In the genomic region with DNA sequence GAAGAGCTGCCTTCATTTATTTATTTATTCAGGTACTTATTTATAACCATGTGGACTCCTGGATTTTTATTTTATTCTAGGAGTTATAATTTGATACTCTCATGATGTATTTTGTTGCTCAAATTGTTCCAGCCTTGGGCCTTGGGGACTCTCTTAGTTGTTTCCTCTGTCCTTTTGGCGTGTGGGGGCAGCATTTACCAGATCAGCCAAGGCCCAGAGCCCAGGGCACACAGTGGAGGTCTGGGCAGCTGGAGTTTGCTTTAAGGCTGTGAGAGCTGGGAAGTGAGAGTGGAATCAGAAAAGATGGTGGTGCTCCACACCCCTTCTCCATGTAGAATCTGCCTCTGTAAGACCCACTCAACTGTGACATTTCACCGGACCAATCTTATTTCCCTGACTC, we compare ENCODE assay signal across 11 cellular contexts.
A peak's percentile ranks its signal among the peaks of the same experiment; 100 is the strongest.
DNase-seq lines count a peak whose midpoint lies in the region; ATAC-seq and TF ChIP-seq lines count a peak whose summit lies in the region.
"Had no signal": no experiment of that assay in that cellular context is flagged by ENCODE, and none has a peak within 500 bp of the region (broad histone marks: within the 10 kb centered on the region; RNA-seq: fewer than 3 reads in every experiment).

No MANE protein-coding gene starts in this region.

- H2AFZ ChIP-seq in SK-N-SH (ENCODE audit: low read depth): no peak overlapping the region
- no peak overlapping the region for H2AFZ ChIP-seq in mammary epithelial cell (ENCODE audit: low read depth, low read length)

- H3K36me3 ChIP-seq in SK-N-SH (replicated peaks in 1 of 2; ENCODE audit: control insufficient read depth in 1 of 2, insufficient read depth in 2 of 2, low read length in 1 of 2) (no peaks in the 10 kb centered on the region), cardiac muscle cell (no peaks in the 10 kb centered on the region), mammary epithelial cell (ENCODE audit: insufficient read depth, low read length) (no peaks in the 10 kb centered on the region)

- TF ChIP-seq CTCF in SK-N-SH (IDR thresholded peaks at IDR 0.05) (no peak; the same call in 1 of the 2 replicates), cardiac muscle cell (IDR thresholded peaks at IDR 0.05; ENCODE audit: low read depth, low read length) (peak; percentile 20), mammary epithelial cell (conservative IDR thresholded peaks at IDR 0.05 in 1 of 2, IDR thresholded peaks at IDR 0.05 in 1 of 2; ENCODE audit: extremely low read depth in 1 of 2, insufficient read depth in 1 of 2, low read depth in 1 of 2, low read length in 2 of 2) (no peak)

- BruUV-seq in mammary epithelial cell (replicated peaks; lab: Mats Ljungman, UMichigan): no TSS peak

- H3K36me3 Mint-ChIP-seq in T-helper 2 cell treated with Interferon-gamma antibody and Interleukin-4, amounts not matched to agents 5 μg/mL and 100 μg/mL, for 36 hours (ENCODE audit: low read depth): no peaks in the 10 kb centered on the region

- no peaks in the 10 kb centered on the region for H3K9me3 ChIP-seq in SK-N-SH
- H3K9me3 ChIP-seq in cardiac muscle cell (ENCODE audit: low read depth): no peaks in the 10 kb centered on the region
- no peaks in the 10 kb centered on the region for H3K9me3 ChIP-seq in mammary epithelial cell (replicated peaks; ENCODE audit: insufficient read depth, low read length)

- no peak for ATAC-seq in GM18520 (IDR thresholded peaks at IDR 0.05; ENCODE audit: unreplicated experiment)

- H3F3A ChIP-seq in SK-N-SH (replicated peaks; ENCODE audit: insufficient read depth): no peaks in the 10 kb centered on the region

- dilution Hi-C loops in mammary epithelial cell (cut with HindIII; ENCODE audit: low sequenced_read_pairs): no loop called here

- H3K27me3 ChIP-seq in SK-N-SH (ENCODE audit: insufficient read depth): no peaks in the 10 kb centered on the region
- no peaks in the 10 kb centered on the region for H3K27me3 ChIP-seq in cardiac muscle cell
- H3K27me3 ChIP-seq in mammary epithelial cell (ENCODE audit: insufficient read depth, low read length): peaks cover 10% of the 10 kb centered on the region

- intact Hi-C loops in mammary epithelial cell (cut with micrococcal nuclease): no loop called here

- H3K79me2 ChIP-seq in SK-N-SH (ENCODE audit: insufficient read depth) (no peaks in the 10 kb centered on the region), mammary epithelial cell (ENCODE audit: insufficient read depth, low read length) (no peaks in the 10 kb centered on the region)

- DNase-seq in ELR (ENCODE audit: low read depth) (peak; percentile 5), SK-N-SH (no peak), cardiac muscle cell (ENCODE audit: low read depth in 1 of 2, low spot score in 1 of 2) (peak; percentile 39 to 47), renal cortical epithelial cell (ENCODE audit: low read depth) (peak; percentile 24), islet precursor cell (no peak), mammary epithelial cell (no peak)
- DNase-seq in T-helper 2 cell treated with Interferon-gamma antibody and Interleukin-4, amounts not matched to agents 5 μg/mL and 100 μg/mL, for 36 hours (ENCODE audit: low spot score): no peak
- DNase-seq: effector memory CD4-positive, alpha-beta T cell; NCI-H1417; T-helper 2 cell had no signal

- H3K4me3 Mint-ChIP-seq in T-helper 2 cell treated with Interferon-gamma antibody and Interleukin-4, amounts not matched to agents 5 μg/mL and 100 μg/mL, for 36 hours: no peak overlapping the region

- H3K9me3 Mint-ChIP-seq in T-helper 2 cell treated with Interferon-gamma antibody and Interleukin-4, amounts not matched to agents 5 μg/mL and 100 μg/mL, for 36 hours: no peaks in the 10 kb centered on the region

- H3K4me1 ChIP-seq in SK-N-SH (ENCODE audit: control insufficient read depth in 1 of 2, insufficient read depth in 2 of 2, low read depth in 1 of 2, low read length in 1 of 2) (peaks cover 0 to 54% of the 10 kb centered on the region in 2 experiments; a peak in 2 of 4 replicates), cardiac muscle cell (ENCODE audit: low read depth) (peaks cover 19% of the 10 kb centered on the region), mammary epithelial cell (ENCODE audit: insufficient read depth, low read length) (no peaks in the 10 kb centered on the region)

- peaks cover 14% of the 10 kb centered on the region for H3K27me3 Mint-ChIP-seq in T-helper 2 cell treated with Interferon-gamma antibody and Interleukin-4, amounts not matched to agents 5 μg/mL and 100 μg/mL, for 36 hours (ENCODE audit: low read depth)

- H4K20me1 ChIP-seq in SK-N-SH (ENCODE audit: insufficient read depth) (no peaks in the 10 kb centered on the region), mammary epithelial cell (ENCODE audit: insufficient read depth, low read length) (no peaks in the 10 kb centered on the region)

- TF ChIP-seq RAD21 in SK-N-SH (IDR thresholded peaks at IDR 0.05; ENCODE audit: low read length): peak; percentile 63

- in situ Hi-C loops in mammary epithelial cell (cut with MboI; ENCODE audit: low sequenced_read_pairs in 2 of 2): no loop called here

- H3K4me2 ChIP-seq in SK-N-SH (no peak overlapping the region), mammary epithelial cell (ENCODE audit: insufficient read depth, low read depth, low read length) (no peak overlapping the region)

- H3K9ac ChIP-seq in SK-N-SH: no peak overlapping the region
- no peak overlapping the region for H3K9ac ChIP-seq in mammary epithelial cell (ENCODE audit: insufficient read depth, low read length)

- 71% methylated on average over 2 of the region's 2 CpGs for WGBS in SK-N-SH (ENCODE audit: low lambda C conversion rate)
- 26% methylated on average over 2 of the region's 2 CpGs for WGBS in mammary epithelial cell (ENCODE audit: low coverage, missing lambda C conversion rate)

- CTCF ChIA-PET in SK-N-SH (lab: Yijun Ruan, JAX): interaction anchor here (0.9 to 3.1 kb wide), 4 partner anchors 38 to 763 kb away, joined by 3 to 11 read pairs (median 4); no protein-coding TSS in a partner anchor
- CTCF ChIA-PET in mammary epithelial cell (lab: Charles Lee; ENCODE audit: low non-redundant PET): no interaction called here

- no peaks in the 10 kb centered on the region for H3K4me1 Mint-ChIP-seq in T-helper 2 cell treated with Interferon-gamma antibody and Interleukin-4, amounts not matched to agents 5 μg/mL and 100 μg/mL, for 36 hours (ENCODE audit: low read depth)

- TF ChIP-seq EP300 in SK-N-SH (IDR thresholded peaks at IDR 0.05; ENCODE audit: borderline replicate concordance in 1 of 2, low read depth in 1 of 2, low read length in 1 of 2): no peak

- POLR2A ChIA-PET in SK-N-SH (lab: Yijun Ruan, JAX): interaction anchor here (0.9 to 4.2 kb wide), 5 partner anchors 25 to 635 kb away, joined by 3 to 25 read pairs (median 4); no protein-coding TSS in a partner anchor

- no peak overlapping the region for H3K27ac Mint-ChIP-seq in T-helper 2 cell treated with Interferon-gamma antibody and Interleukin-4, amounts not matched to agents 5 μg/mL and 100 μg/mL, for 36 hours

- H3K9me2 ChIP-seq in SK-N-SH: no peaks in the 10 kb centered on the region

- H3K4me3 ChIP-seq in SK-N-SH (ENCODE audit: low read depth in 2 of 2, low read length in 1 of 2): no peak overlapping the region
- no peak overlapping the region for H3K4me3 ChIP-seq in cardiac muscle cell
- H3K4me3 ChIP-seq in mammary epithelial cell (replicated peaks in 1 of 3; ENCODE audit: insufficient read depth in 1 of 3, low read depth in 2 of 3, low read length in 3 of 3): no peak overlapping the region

- H3K27ac ChIP-seq in SK-N-SH (ENCODE audit: low read depth in 2 of 2, low read length in 1 of 2) (peak overlapping the region in 1 of 2 experiments; percentile 99; a peak in 2 of 4 replicates), cardiac muscle cell (peak overlapping the region; percentile 52), mammary epithelial cell (ENCODE audit: insufficient read depth, low read depth, low read length) (no peak overlapping the region)

TF ChIP-seq in SK-N-SH, 30 proteins besides CTCF, POLR2A, EP300 and RAD21:
- TF ChIP-seq, protein P1, sequence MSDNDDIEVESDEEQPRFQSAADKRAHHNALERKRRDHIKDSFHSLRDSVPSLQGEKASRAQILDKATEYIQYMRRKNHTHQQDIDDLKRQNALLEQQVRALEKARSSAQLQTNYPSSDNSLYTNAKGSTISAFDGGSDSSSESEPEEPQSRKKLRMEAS (IDR thresholded peaks at IDR 0.05; ENCODE audit: low read depth): no peak
- peak; percentile 17; the same call in 1 of the 2 replicates for TF ChIP-seq SMC3 (IDR thresholded peaks at IDR 0.05; ENCODE audit: low read depth, low read length)

Comparison
In these comparisons a context has a peak if more than half of its experiments do, and no peak if none do; other contexts are left out.
1. DNase-seq: peak in ELR (single experiment), cardiac muscle cell (2 of 2) and renal cortical epithelial cell (single experiment); none in SK-N-SH (single experiment), T-helper 2 cell treated with Interferon-gamma antibody and Interleukin-4, amounts not matched to agents 5 μg/mL and 100 μg/mL, for 36 hours (single experiment), islet precursor cell (single experiment) and mammary epithelial cell (single experiment).